ENCODE assay signal across 8 cellular contexts in genomic region chr22:17085277-17086091, GRCh38. TPM values are rescaled to one million over a fixed set of nuclear protein-coding genes. Genes with fewer than 3 reads are reported as not detected.
DNase-seq lines count a peak whose midpoint lies in the region; ATAC-seq and TF ChIP-seq lines count a peak whose summit lies in the region.

No MANE protein-coding gene starts in this region.

- H3K27me3 Mint-ChIP-seq in CD4-positive, alpha-beta T cell = no peaks in the 10 kb centered on the region
- H3K27me3 Mint-ChIP-seq in HFFc6 (ENCODE audit: insufficient read depth) (peaks cover 2% of the 10 kb centered on the region; the same call in 1 of the 2 replicates), nephron (ENCODE audit: low read depth) (peaks cover 41% of the 10 kb centered on the region)

- H3K9me3 Mint-ChIP-seq in CD4-positive, alpha-beta T cell = no peaks in the 10 kb centered on the region
- no peaks in the 10 kb centered on the region for H3K9me3 Mint-ChIP-seq in HFFc6
- no peaks in the 10 kb centered on the region for H3K9me3 Mint-ChIP-seq in nephron

- ATAC-seq in CD4-positive, alpha-beta T cell (ENCODE audit: poor library complexity) = peak; percentile 5
- ATAC-seq in HG03108 (IDR thresholded peaks at IDR 0.05; ENCODE audit: unreplicated experiment) (no peak), HG02798 (IDR thresholded peaks at IDR 0.05; ENCODE audit: poor library complexity, unreplicated experiment) (no peak)

- no peaks in the 10 kb centered on the region for H3K9me3 ChIP-seq in CD4-positive, alpha-beta T cell (ENCODE audit: control insufficient read depth, low read length)

- peak overlapping the region; percentile 93 for H3K27ac ChIP-seq in CD4-positive, alpha-beta T cell (ENCODE audit: low read depth, low read length)
- peak overlapping the region; percentile 64 for H3K27ac ChIP-seq in epithelial cell of prostate

- H3K27me3 ChIP-seq in CD4-positive, alpha-beta T cell (ENCODE audit: control insufficient read depth, insufficient read depth, low read length) = no peaks in the 10 kb centered on the region

- peak in 4 of 10 experiments; percentile 25 to 39 (median 27) for DNase-seq in CD4-positive, alpha-beta T cell
- no peak for DNase-seq in HFFc6
- DNase-seq in activated CD4-positive, alpha-beta T cell treated with anti-CD3 and anti-CD28 coated beads for 4 hours = peak; percentile 47 to 57
- no peak for DNase-seq in epithelial cell of prostate (ENCODE audit: low read depth, low spot score)
- DNase-seq in SKM-1 (lab: John Stamatoyannopoulos, UW; ENCODE audit: unreplicated experiment) = no peak

- H3K4me1 Mint-ChIP-seq in CD4-positive, alpha-beta T cell (ENCODE audit: low read depth) = peaks cover 51% of the 10 kb centered on the region
- peaks cover 36% of the 10 kb centered on the region for H3K4me1 Mint-ChIP-seq in HFFc6 (ENCODE audit: low read depth)
- H3K4me1 Mint-ChIP-seq in nephron = peaks cover 15% of the 10 kb centered on the region

- H3K36me3 Mint-ChIP-seq in CD4-positive, alpha-beta T cell (ENCODE audit: low read depth) = peaks cover 20% of the 10 kb centered on the region
- H3K36me3 Mint-ChIP-seq in HFFc6 (ENCODE audit: low read depth) (no peaks in the 10 kb centered on the region), nephron (ENCODE audit: low read depth) (no peaks in the 10 kb centered on the region)

- intact Hi-C loops in CD4-positive, alpha-beta T cell (cut with DNase I, micrococcal nuclease) = loop anchor here (2.0 to 10.0 kb wide), 5 partner anchors 31 to 552 kb away; partner anchors contain the start of genes BCL2L13 (in 2 of the 2) and HDHD5 (in 1 of the 2)

- peak overlapping the region; percentile 97 for H3K4me3 Mint-ChIP-seq in CD4-positive, alpha-beta T cell
- H3K4me3 Mint-ChIP-seq in HFFc6 (peak overlapping the region; percentile 90), nephron (peak overlapping the region; percentile 82 to 89 (median 88))

- no peak for TF ChIP-seq CTCF in CD4-positive, alpha-beta T cell (IDR thresholded peaks at IDR 0.05)
- TF ChIP-seq CTCF in HFFc6 (IDR thresholded peaks at IDR 0.05) (no peak), nephron (IDR thresholded peaks at IDR 0.05; ENCODE audit: unreplicated experiment in 3 of 3) (no peak)

- CTCF ChIA-PET in CD4-positive, alpha-beta T cell (lab: Charles Lee) = interaction anchor here (1.5 to 3.5 kb wide), 3 partner anchors 10 to 86 kb away, joined by 3 to 15 read pairs (median 9); partner anchors contain the start of gene HDHD5

- POLR2A ChIA-PET in CD4-positive, alpha-beta T cell (lab: Charles Lee) = interaction anchor here (0.6 to 5.4 kb wide), 7 partner anchors 10 to 992 kb away, joined by 3 to 49 read pairs (median 6); partner anchors contain the start of gene PEX26

- H3K27ac Mint-ChIP-seq in CD4-positive, alpha-beta T cell = peak overlapping the region; percentile 88
- H3K27ac Mint-ChIP-seq in HFFc6 = no peak overlapping the region; the same call in 1 of the 2 replicates
- no peak overlapping the region for H3K27ac Mint-ChIP-seq in nephron

RNA-seq across cellular contexts. Expression of gene IL17RA, which starts 0.7 kb away (rescaled TPM):
- 10 to 100 TPM; 23.2 to 24.3 TPM for total RNA-seq in CD4-positive, alpha-beta T cell
- total RNA-seq in HFFc6 (2021; fragmentation: NEBNext Ultra II Directional; extraction: Animal tissue kit (Norgen Biotek cat#: 25700)) = 10 to 100 TPM; 10.5 to 14.4 (median 13.7) TPM

RNA-seq across cellular contexts. Expression of gene TMEM121B, which starts 35.7 kb away (rescaled TPM):
- total RNA-seq in CD4-positive, alpha-beta T cell = under 1 TPM; 0.05 to 0.08 TPM
- under 1 TPM; 0.05 to 0.11 (median 0.07) TPM for total RNA-seq in HFFc6 (2021; fragmentation: NEBNext Ultra II Directional; extraction: Animal tissue kit (Norgen Biotek cat#: 25700))

Comparison
In these comparisons a context has a peak if more than half of its experiments do, and no peak if none do; other contexts are left out.
1. DNase-seq: peak in activated CD4-positive, alpha-beta T cell treated with anti-CD3 and anti-CD28 coated beads for 4 hours (2 of 2); none in HFFc6 (single experiment), epithelial cell of prostate (single experiment) and SKM-1 (single experiment).
2. Peak in every context shown above with its lines, with median percentiles within 50 percentile points of each other: H3K4me3 Mint-ChIP-seq.